In the genomic region with DNA sequence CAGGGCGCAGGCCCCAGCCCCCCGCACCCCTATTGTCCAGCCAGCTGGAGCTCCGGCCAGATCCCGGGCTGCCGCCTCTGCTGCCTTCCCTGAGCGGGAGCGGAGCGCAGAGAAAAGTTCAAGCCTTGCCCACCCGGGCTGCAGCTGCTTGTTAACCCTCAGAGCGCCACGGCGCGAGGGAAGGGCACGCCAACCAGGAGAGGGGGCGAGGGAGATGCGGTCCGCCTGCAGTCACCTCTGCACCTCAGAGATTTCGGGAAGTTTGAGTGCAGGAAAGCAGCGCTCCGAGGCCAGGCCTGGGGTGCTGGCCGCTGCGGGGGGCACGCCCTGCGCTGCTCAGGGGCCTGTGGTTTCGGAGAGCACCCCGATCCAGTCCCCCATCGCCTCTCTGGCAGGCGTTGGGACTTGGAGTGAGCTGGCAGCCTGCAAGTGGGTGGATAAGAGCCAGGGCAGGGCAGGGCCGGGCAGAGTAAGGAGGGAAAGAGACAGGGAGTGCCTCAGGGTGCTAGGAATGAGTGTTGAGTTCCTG, we compare ENCODE assay signal across 11 cellular contexts. TPM values are rescaled to one million over a fixed set of nuclear protein-coding genes. Genes with fewer than 3 reads are reported as not detected.
DNase-seq lines count a peak whose midpoint lies in the region; ATAC-seq, FAIRE-seq and TF ChIP-seq lines count a peak whose summit lies in the region.
"Had no signal": no experiment of that assay in that cellular context is flagged by ENCODE, and none has a peak within 500 bp of the region (broad histone marks: within the 10 kb centered on the region; RNA-seq: fewer than 3 reads in every experiment).

No MANE protein-coding gene starts in this region.

- H3K4me3 ChIP-seq in bronchial epithelial cell (ENCODE audit: low read depth, low read length), result peak overlapping the region; percentile 60
- peak overlapping the region; percentile 64; the same call in 1 of the 2 replicates for H3K4me3 ChIP-seq in iPS-20b (ENCODE audit: low read length)

- H3K36me3 ChIP-seq in bronchial epithelial cell (ENCODE audit: control insufficient read depth, insufficient read depth, low read length) (no peaks in the 10 kb centered on the region), iPS-20b (ENCODE audit: insufficient read depth, low read depth, low read length) (no peaks in the 10 kb centered on the region)
- H3K36me3 ChIP-seq: pancreas had no signal

- H3K9me3 ChIP-seq in iPS-20b (ENCODE audit: insufficient read depth, low read depth, low read length), result no peaks in the 10 kb centered on the region
- H3K9me3 ChIP-seq: pancreas had no signal

- peak; percentile 24 for ATAC-seq in stimulated activated effector memory CD8-positive, alpha-beta T cell treated with anti-CD3 and anti-CD28 coated beads, Interleukin-12 subunit alpha, Interleukin-12 subunit beta, amount 100 ng/mL, for 72 hours
- ATAC-seq in GM21529 (IDR thresholded peaks at IDR 0.05; ENCODE audit: unreplicated experiment), result no peak
- ATAC-seq in HG02840 (IDR thresholded peaks at IDR 0.05; ENCODE audit: low FRiP score, unreplicated experiment), result no peak

- no peak overlapping the region for H3K27ac ChIP-seq in iPS-20b (ENCODE audit: low read length)
- H3K27ac ChIP-seq: pancreas had no signal

- H3K9me3 Mint-ChIP-seq in stimulated activated effector memory CD8-positive, alpha-beta T cell treated with anti-CD3 and anti-CD28 coated beads, Interleukin-12 subunit alpha, Interleukin-12 subunit beta, amount 100 ng/mL, for 72 hours, result no peaks in the 10 kb centered on the region

- H3K27me3 ChIP-seq in bronchial epithelial cell (ENCODE audit: control insufficient read depth, insufficient read depth, low read length), result peaks cover 2% of the 10 kb centered on the region
- peaks cover 66% of the 10 kb centered on the region for H3K27me3 ChIP-seq in iPS-20b (ENCODE audit: insufficient read depth, low read length)

- H3K4me1 ChIP-seq in iPS-20b (ENCODE audit: insufficient read depth, low read length), result peaks cover 24% of the 10 kb centered on the region
- H3K4me1 ChIP-seq: pancreas had no signal

- FAIRE-seq in bronchial epithelial cell (lab: Jason Lieb, UNC) (no peak), GM19239 (lab: Jason Lieb, UNC) (no peak)
- FAIRE-seq: GM12892, pancreas had no signal

- H3K9ac ChIP-seq in iPS-20b (ENCODE audit: low read depth, low read length), result peak overlapping the region; percentile 55; the same call in 1 of the 2 replicates

- DNase-seq in HPDE6-E6E7 (ENCODE audit: extremely low spot score) (peak; percentile 53), bronchial epithelial cell (ENCODE audit: low read depth) (peak; percentile 79), occipital lobe (lab: John Stamatoyannopoulos, UW) (no peak), GM19239 (ENCODE audit: insufficient read length, low spot score) (no peak)
- DNase-seq in stimulated activated effector memory CD8-positive, alpha-beta T cell treated with anti-CD3 and anti-CD28 coated beads, Interleukin-12 subunit alpha, Interleukin-12 subunit beta, amount 100 ng/mL, for 72 hours (ENCODE audit: low spot score in 2 of 2), result no peak

- TF ChIP-seq CTCF in bronchial epithelial cell (IDR thresholded peaks at IDR 0.05; ENCODE audit: insufficient read depth, low read length, severe bottlenecking), result no peak

- peaks cover 11% of the 10 kb centered on the region for H3K4me1 Mint-ChIP-seq in stimulated activated effector memory CD8-positive, alpha-beta T cell treated with anti-CD3 and anti-CD28 coated beads, Interleukin-12 subunit alpha, Interleukin-12 subunit beta, amount 100 ng/mL, for 72 hours

- peak overlapping the region; percentile 54 for H3K4me3 Mint-ChIP-seq in stimulated activated effector memory CD8-positive, alpha-beta T cell treated with anti-CD3 and anti-CD28 coated beads, Interleukin-12 subunit alpha, Interleukin-12 subunit beta, amount 100 ng/mL, for 72 hours

- H3K27ac Mint-ChIP-seq in stimulated activated effector memory CD8-positive, alpha-beta T cell treated with anti-CD3 and anti-CD28 coated beads, Interleukin-12 subunit alpha, Interleukin-12 subunit beta, amount 100 ng/mL, for 72 hours, result no peak overlapping the region

- no peaks in the 10 kb centered on the region for H3K36me3 Mint-ChIP-seq in stimulated activated effector memory CD8-positive, alpha-beta T cell treated with anti-CD3 and anti-CD28 coated beads, Interleukin-12 subunit alpha, Interleukin-12 subunit beta, amount 100 ng/mL, for 72 hours

RNA-seq across cellular contexts. Expression of a gene that starts 1.1 kb away (rescaled TPM):
- total RNA-seq in bronchial epithelial cell (23.3 and 31.3 TPM in 2 replicates), occipital lobe (27.3 TPM)
- total RNA-seq: T-helper 1 cell treated with Interleukin-12 subunit alpha and Interleukin-12 subunit beta and Interleukin-4 antibody, amounts not matched to agents 30 ng/mL and 1 ng/mL, for 36 hours had no signal

Comparison
In these comparisons a context has a peak if more than half of its experiments do, and no peak if none do; other contexts are left out.
1. DNase-seq: peak in HPDE6-E6E7 (single experiment) and bronchial epithelial cell (single experiment); none in stimulated activated effector memory CD8-positive, alpha-beta T cell treated with anti-CD3 and anti-CD28 coated beads, Interleukin-12 subunit alpha, Interleukin-12 subunit beta, amount 100 ng/mL, for 72 hours (0 of 2), occipital lobe (single experiment) and GM19239 (single experiment).